28 cellular contexts compared by ENCODE assay signal in the genomic region with DNA sequence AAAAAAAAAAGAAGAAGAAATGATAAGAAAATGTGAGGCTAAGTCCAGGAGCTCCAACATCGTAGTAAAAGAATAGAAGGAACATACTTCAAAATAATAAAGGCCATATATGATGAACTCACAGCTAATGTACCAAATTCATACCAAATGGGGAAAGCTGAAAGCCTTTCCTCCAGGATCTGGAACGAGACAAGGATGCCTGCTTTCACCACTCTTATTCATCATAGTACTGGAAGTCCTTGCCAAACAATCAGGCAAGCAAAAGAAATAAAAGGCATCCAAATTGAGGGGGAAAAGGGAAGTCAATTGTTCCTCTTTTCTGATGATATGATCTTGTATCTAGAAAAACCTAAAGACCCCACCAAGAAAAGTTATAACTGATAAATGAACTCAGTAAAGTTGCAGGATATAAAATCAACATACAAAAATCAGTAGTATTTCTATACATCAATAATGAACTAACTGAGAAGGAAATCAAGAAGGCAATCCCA.
"Had no signal": no experiment of that assay in that cellular context is flagged by ENCODE, and none has a peak within 500 bp of the region (broad histone marks: within the 10 kb centered on the region; RNA-seq: fewer than 3 reads in every experiment).

No MANE protein-coding gene starts in this region.

- H3K27me3 ChIP-seq: gastrocnemius medialis, left lung, neural progenitor cell, sigmoid colon, stomach, thyroid gland, upper lobe of right lung had no signal

- H3K9me3 ChIP-seq: gastrocnemius medialis, left lung, lower lobe of right lung, psoas muscle, sigmoid colon, stomach, thyroid gland, upper lobe of right lung had no signal

- H3K4me2 ChIP-seq: neural progenitor cell had no signal

- H3K9me3 Mint-ChIP-seq: activated B cell treated with CpG ODN at 0.5 μM for 24 hours; activated CD8-positive, alpha-beta T cell treated with anti-CD3 and anti-CD28 coated beads for 36 hours; activated naive CD8-positive, alpha-beta T cell treated with anti-CD3 and anti-CD28 coated beads, Interleukin-2, amount 50 U/mL, for 24 hours; activated T-helper 2 cell treated with anti-CD3 and anti-CD28 coated beads, Interferon-gamma antibody, Interleukin-2, Interleukin-4, amounts not matched to agents 10 μg/mL and 5 μg/mL and 100 μg/mL, durations not matched to agents 14 hours and 24 hours and 36 hours; natural killer cell; stimulated activated naive B cell treated with anti-CD40 and anti-IgM and Interleukin-4, amounts not matched to agents 10 μg/mL and 1 μg/mL and 100 μg/mL, for 72 hours had no signal

- H3K79me2 ChIP-seq: parathyroid adenoma had no signal

- H2AFZ ChIP-seq: neural progenitor cell, parathyroid adenoma had no signal

- DNase-seq: activated B cell treated with CpG ODN at 0.5 μM for 24 hours; activated CD4-positive, alpha-beta T cell treated with anti-CD3 and anti-CD28 coated beads, Interleukin-2, amount 50 U/mL, for 1 hour; activated CD8-positive, alpha-beta T cell treated with anti-CD3 and anti-CD28 coated beads for 36 hours; activated naive CD8-positive, alpha-beta T cell treated with anti-CD3 and anti-CD28 coated beads, Interleukin-2, amount 50 U/mL, for 24 hours; activated T-cell treated with anti-CD3 and anti-CD28 coated beads, Interleukin-2, amount 50 U/mL, for 48 hours; amygdala; caudate nucleus; gastrocnemius medialis; glutamatergic neuron; left lung; lower lobe of right lung; mesenchymal stem cell; natural killer cell; occipital lobe; psoas muscle; sigmoid colon; small intestine; stimulated activated CD4-positive, alpha-beta T cell treated with anti-CD3 and anti-CD28 coated beads, Interleukin-4, amount 100 ng/mL, for 24 hours; stimulated activated naive B cell treated with anti-CD40 and anti-IgM and Interleukin-4, amounts not matched to agents 10 μg/mL and 1 μg/mL and 100 μg/mL, for 72 hours; stomach; T-helper 9 cell; thyroid gland; upper lobe of right lung had no signal

- H3K27ac Mint-ChIP-seq: activated B cell treated with CpG ODN at 0.5 μM for 24 hours; activated CD8-positive, alpha-beta T cell treated with anti-CD3 and anti-CD28 coated beads for 36 hours; activated naive CD4-positive, alpha-beta T cell treated with anti-CD3 and anti-CD28 coated beads, Interleukin-2, amount 50 U/mL, for 24 hours; activated naive CD8-positive, alpha-beta T cell treated with anti-CD3 and anti-CD28 coated beads, Interleukin-2, amount 50 U/mL, for 24 hours; activated T-helper 2 cell treated with anti-CD3 and anti-CD28 coated beads, Interferon-gamma antibody, Interleukin-2, Interleukin-4, amounts not matched to agents 10 μg/mL and 5 μg/mL and 100 μg/mL, durations not matched to agents 14 hours and 24 hours and 36 hours; natural killer cell; neural progenitor cell; stimulated activated naive B cell treated with anti-CD40 and anti-IgM and Interleukin-4, amounts not matched to agents 10 μg/mL and 1 μg/mL and 100 μg/mL, for 72 hours had no signal

- H3K36me3 Mint-ChIP-seq: activated naive CD4-positive, alpha-beta T cell treated with anti-CD3 and anti-CD28 coated beads, Interleukin-2, amount 50 U/mL, for 24 hours; natural killer cell; neural progenitor cell; stimulated activated naive B cell treated with anti-CD40 and anti-IgM and Interleukin-4, amounts not matched to agents 10 μg/mL and 1 μg/mL and 100 μg/mL, for 72 hours had no signal

- ATAC-seq: activated CD8-positive, alpha-beta T cell treated with anti-CD3 and anti-CD28 coated beads for 36 hours; activated naive CD8-positive, alpha-beta T cell treated with anti-CD3 and anti-CD28 coated beads, Interleukin-2, amount 50 U/mL, for 24 hours; esophagus mucosa; gastrocnemius medialis; left lung; lower lobe of right lung; natural killer cell; psoas muscle; stimulated activated naive B cell treated with anti-CD40 and anti-IgM and Interleukin-4, amounts not matched to agents 10 μg/mL and 1 μg/mL and 100 μg/mL, for 72 hours; upper lobe of right lung had no signal

- H3K4me1 ChIP-seq: gastrocnemius medialis, left lung, lower lobe of right lung, parathyroid adenoma, psoas muscle, sigmoid colon, stomach, thyroid gland, upper lobe of right lung had no signal

- H3K4me3 Mint-ChIP-seq: activated B cell treated with CpG ODN at 0.5 μM for 24 hours; activated CD8-positive, alpha-beta T cell treated with anti-CD3 and anti-CD28 coated beads for 36 hours; activated naive CD4-positive, alpha-beta T cell treated with anti-CD3 and anti-CD28 coated beads, Interleukin-2, amount 50 U/mL, for 24 hours; activated naive CD8-positive, alpha-beta T cell treated with anti-CD3 and anti-CD28 coated beads, Interleukin-2, amount 50 U/mL, for 24 hours; natural killer cell; neural progenitor cell; stimulated activated naive B cell treated with anti-CD40 and anti-IgM and Interleukin-4, amounts not matched to agents 10 μg/mL and 1 μg/mL and 100 μg/mL, for 72 hours had no signal

- H3K4me1 Mint-ChIP-seq: activated B cell treated with CpG ODN at 0.5 μM for 24 hours; activated naive CD4-positive, alpha-beta T cell treated with anti-CD3 and anti-CD28 coated beads, Interleukin-2, amount 50 U/mL, for 24 hours; activated naive CD8-positive, alpha-beta T cell treated with anti-CD3 and anti-CD28 coated beads, Interleukin-2, amount 50 U/mL, for 24 hours; natural killer cell; stimulated activated naive B cell treated with anti-CD40 and anti-IgM and Interleukin-4, amounts not matched to agents 10 μg/mL and 1 μg/mL and 100 μg/mL, for 72 hours had no signal

- H3K27ac ChIP-seq: gastrocnemius medialis, left lung, lower lobe of right lung, neural progenitor cell, parathyroid adenoma, psoas muscle, sigmoid colon, stomach, thyroid gland, upper lobe of right lung had no signal

- H3K36me3 ChIP-seq: gastrocnemius medialis, left lung, lower lobe of right lung, neural progenitor cell, sigmoid colon, stomach, thyroid gland, upper lobe of right lung had no signal

- H3K4me3 ChIP-seq: gastrocnemius medialis, left lung, lower lobe of right lung, neural progenitor cell, psoas muscle, sigmoid colon, stomach, thyroid gland, upper lobe of right lung had no signal
